In genomic region chr10:7243873-7244272, GRCh38 we compare ENCODE assay signal across 10 cellular contexts.
DNase-seq lines count a peak whose midpoint lies in the region; ATAC-seq, FAIRE-seq and TF ChIP-seq lines count a peak whose summit lies in the region.
"Had no signal": no experiment of that assay in that cellular context is flagged by ENCODE, and none has a peak within 500 bp of the region (broad histone marks: within the 10 kb centered on the region; RNA-seq: fewer than 3 reads in every experiment).

No MANE protein-coding gene starts in this region.

- no peak for TF ChIP-seq CTCF in GM20000 (IDR thresholded peaks at IDR 0.05; ENCODE audit: extremely low read depth, missing control alignments)

- H3K27ac Mint-ChIP-seq in activated naive CD8-positive, alpha-beta T cell treated with anti-CD3 and anti-CD28 coated beads for 36 hours = peak overlapping the region; percentile 42
- H3K27ac Mint-ChIP-seq: WTC11 had no signal

- ATAC-seq in HG03175 (IDR thresholded peaks at IDR 0.05; ENCODE audit: unreplicated experiment) = peak; percentile 86
- ATAC-seq: WTC11 had no signal

- peaks cover 56% of the 10 kb centered on the region for H3K36me3 Mint-ChIP-seq in activated naive CD8-positive, alpha-beta T cell treated with anti-CD3 and anti-CD28 coated beads for 36 hours

- no peaks in the 10 kb centered on the region for H3K27me3 Mint-ChIP-seq in activated naive CD8-positive, alpha-beta T cell treated with anti-CD3 and anti-CD28 coated beads for 36 hours

- DNase-seq in GM18507 (ENCODE audit: extremely low spot score, insufficient read length, low read depth) = no peak
- DNase-seq in GM20000 (ENCODE audit: low spot score) = peak; percentile 41
- no peak for DNase-seq in activated naive CD8-positive, alpha-beta T cell treated with anti-CD3 and anti-CD28 coated beads for 36 hours
- DNase-seq in EL = no peak
- DNase-seq in stimulated activated CD4-positive, alpha-beta T cell treated with anti-CD3 and anti-CD28 coated beads, Interleukin-4, amount 100 ng/mL, for 24 hours = no peak
- DNase-seq in NCI-H187 (lab: John Stamatoyannopoulos, UW) = no peak
- DNase-seq in NCI-H1092 treated with DMSO at 0.1 percent for 48 hours (lab: John Stamatoyannopoulos, UW) = no peak
- DNase-seq: colonic mucosa had no signal

- peaks cover 39% of the 10 kb centered on the region for H3K4me1 Mint-ChIP-seq in activated naive CD8-positive, alpha-beta T cell treated with anti-CD3 and anti-CD28 coated beads for 36 hours
- H3K4me1 Mint-ChIP-seq: WTC11 had no signal

- H3K4me3 Mint-ChIP-seq in activated naive CD8-positive, alpha-beta T cell treated with anti-CD3 and anti-CD28 coated beads for 36 hours = no peak overlapping the region
- H3K4me3 Mint-ChIP-seq: WTC11 had no signal

- H3K9me3 Mint-ChIP-seq in activated naive CD8-positive, alpha-beta T cell treated with anti-CD3 and anti-CD28 coated beads for 36 hours = peaks cover 4% of the 10 kb centered on the region

- peak; percentile 94 for FAIRE-seq in GM18507 (lab: Jason Lieb, UNC)
